Comparison of ENCODE assay signal across 15 cellular contexts in the genomic region with DNA sequence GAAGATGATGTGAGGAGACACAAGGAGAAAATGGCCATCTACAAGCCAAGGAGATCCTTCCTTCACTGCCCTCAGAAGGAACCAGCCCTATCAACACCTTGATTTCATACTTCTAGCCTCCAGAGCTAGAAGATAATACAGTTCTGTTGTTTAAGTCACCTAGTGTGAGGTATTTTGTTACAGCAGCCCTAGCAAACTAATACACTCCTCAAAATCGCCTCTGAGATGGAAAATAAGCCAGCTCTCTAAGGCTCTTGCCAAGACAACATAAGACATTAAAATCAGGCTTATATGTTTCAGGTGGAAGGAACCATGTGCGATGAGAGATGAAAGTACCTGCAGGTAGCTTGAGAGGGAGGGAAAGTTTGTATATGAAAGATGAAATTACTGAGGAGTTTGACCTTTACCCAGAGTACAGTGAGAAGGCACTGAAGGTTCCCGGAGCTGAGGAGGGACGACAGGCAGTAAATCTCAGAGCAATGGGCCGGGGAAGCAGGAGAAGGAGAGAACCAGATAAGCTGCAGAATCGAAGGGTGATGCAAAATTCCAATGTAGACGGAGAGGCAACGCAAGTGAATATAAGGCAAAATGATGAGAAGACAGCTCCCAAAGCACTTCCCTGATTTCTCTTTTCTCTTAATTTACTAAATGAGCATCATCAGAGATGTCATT.
"Had no signal": no experiment of that assay in that cellular context is flagged by ENCODE, and none has a peak within 500 bp of the region (broad histone marks: within the 10 kb centered on the region; RNA-seq: fewer than 3 reads in every experiment).

No MANE protein-coding gene starts in this region.

- H3K9me3 Mint-ChIP-seq: memory B cell had no signal

- H3K4me3 Mint-ChIP-seq: memory B cell; stimulated activated naive B cell treated with anti-CD40 and anti-IgM and Interleukin-4, amounts not matched to agents 10 μg/mL and 1 μg/mL and 100 μg/mL, for 72 hours had no signal

- H3K9me3 ChIP-seq: ovary, psoas muscle, thyroid gland had no signal

- ATAC-seq: left lobe of liver; psoas muscle; right cardiac atrium; stimulated activated naive B cell treated with anti-CD40 and anti-IgM and Interleukin-4, amounts not matched to agents 10 μg/mL and 1 μg/mL and 100 μg/mL, for 72 hours had no signal

- DNase-seq: dorsolateral prefrontal cortex; effector CD4-positive, alpha-beta T cell; kidney; occipital lobe; ovary; psoas muscle; right cardiac atrium; stimulated activated CD4-positive, alpha-beta T cell treated with anti-CD3 and anti-CD28 coated beads, Interleukin-15, amount 100 ng/mL, for 24 hours; stimulated activated CD4-positive, alpha-beta T cell treated with anti-CD3 and anti-CD28 coated beads, Interleukin-2, amount 100 ng/mL, for 48 hours; stimulated activated naive B cell treated with anti-CD40 and anti-IgM and Interleukin-4, amounts not matched to agents 10 μg/mL and 1 μg/mL and 100 μg/mL, for 72 hours; stomach; thyroid gland; trophoblast cell had no signal

- H3K27ac Mint-ChIP-seq: memory B cell had no signal
